30 cellular contexts compared by ENCODE assay signal in genomic region chr1:16449666-16450065, GRCh38. TPM values are rescaled to one million over a fixed set of nuclear protein-coding genes. Genes with fewer than 3 reads are reported as not detected.
DNase-seq lines count a peak whose midpoint lies in the region; ATAC-seq and TF ChIP-seq lines count a peak whose summit lies in the region.
"Had no signal": no experiment of that assay in that cellular context is flagged by ENCODE, and none has a peak within 500 bp of the region (broad histone marks: within the 10 kb centered on the region; RNA-seq: fewer than 3 reads in every experiment).

No MANE protein-coding gene starts in this region.

- peak overlapping the region; percentile 65 for H3K27ac Mint-ChIP-seq in activated naive CD4-positive, alpha-beta T cell treated with anti-CD3 and anti-CD28 coated beads for 36 hours
- peak overlapping the region; percentile 54 for H3K27ac Mint-ChIP-seq in activated naive CD8-positive, alpha-beta T cell treated with anti-CD3 and anti-CD28 coated beads, Interleukin-2, amount 10 ng/mL, durations not matched to agents 7 days and 5 days
- H3K27ac Mint-ChIP-seq in nephron progenitor cell = peak overlapping the region; percentile 70

- no peak for TF ChIP-seq CTCF in OCI-LY3 (IDR thresholded peaks at IDR 0.05; ENCODE audit: low read depth, low read length)
- no peak for TF ChIP-seq CTCF in nephron progenitor cell (IDR thresholded peaks at IDR 0.05)

- no peaks in the 10 kb centered on the region for H3K27me3 ChIP-seq in OCI-LY3 (ENCODE audit: low read depth, low read length)
- H3K27me3 ChIP-seq: adrenal gland, BLaER1, body of pancreas, neutrophil, uterus had no signal

- H3K4me1 Mint-ChIP-seq in activated naive CD4-positive, alpha-beta T cell treated with anti-CD3 and anti-CD28 coated beads for 36 hours (ENCODE audit: low read depth) = peaks cover 40% of the 10 kb centered on the region
- H3K4me1 Mint-ChIP-seq in activated naive CD8-positive, alpha-beta T cell treated with anti-CD3 and anti-CD28 coated beads, Interleukin-2, amount 10 ng/mL, durations not matched to agents 7 days and 5 days = peaks cover 12% of the 10 kb centered on the region
- H3K4me1 Mint-ChIP-seq in nephron progenitor cell = no peaks in the 10 kb centered on the region

- H3K4me3 Mint-ChIP-seq in activated naive CD4-positive, alpha-beta T cell treated with anti-CD3 and anti-CD28 coated beads for 36 hours = no peak overlapping the region
- H3K4me3 Mint-ChIP-seq in activated naive CD8-positive, alpha-beta T cell treated with anti-CD3 and anti-CD28 coated beads, Interleukin-2, amount 10 ng/mL, durations not matched to agents 7 days and 5 days = no peak overlapping the region
- H3K4me3 Mint-ChIP-seq in nephron progenitor cell = no peak overlapping the region
- H3K4me3 Mint-ChIP-seq: immature natural killer cell had no signal

- no peak for ATAC-seq in activated naive CD8-positive, alpha-beta T cell treated with anti-CD3 and anti-CD28 coated beads, Interleukin-2, amount 10 ng/mL, durations not matched to agents 7 days and 5 days (ENCODE audit: low read depth)
- no peak for ATAC-seq in GM18907 (IDR thresholded peaks at IDR 0.05; ENCODE audit: unreplicated experiment)
- ATAC-seq: body of pancreas, sciatic nerve had no signal

- H3K4me1 ChIP-seq in OCI-LY3 (ENCODE audit: low read length) = peaks cover 28% of the 10 kb centered on the region
- H3K4me1 ChIP-seq: adrenal gland, body of pancreas, uterus had no signal

- H3K4me3 ChIP-seq in OCI-LY3 (ENCODE audit: low read length) = no peak overlapping the region
- H3K4me3 ChIP-seq: adrenal gland, BLaER1, body of pancreas, thoracic aorta, uterus had no signal

- H3K9me3 Mint-ChIP-seq in activated naive CD4-positive, alpha-beta T cell treated with anti-CD3 and anti-CD28 coated beads for 36 hours = no peaks in the 10 kb centered on the region
- no peaks in the 10 kb centered on the region for H3K9me3 Mint-ChIP-seq in activated naive CD8-positive, alpha-beta T cell treated with anti-CD3 and anti-CD28 coated beads, Interleukin-2, amount 10 ng/mL, durations not matched to agents 7 days and 5 days
- H3K9me3 Mint-ChIP-seq in nephron progenitor cell = no peaks in the 10 kb centered on the region
- H3K9me3 Mint-ChIP-seq: immature natural killer cell had no signal

- no peak overlapping the region for H3K4me2 ChIP-seq in OCI-LY3 (ENCODE audit: low read length)
- H3K4me2 ChIP-seq: BLaER1 had no signal

- no peaks in the 10 kb centered on the region for H4K20me1 ChIP-seq in OCI-LY3 (ENCODE audit: insufficient read depth, low read length)

- H3K9ac ChIP-seq in OCI-LY3 (ENCODE audit: low read length) = no peak overlapping the region
- H3K9ac ChIP-seq: BLaER1 had no signal

- intact Hi-C loops in activated naive CD4-positive, alpha-beta T cell treated with anti-CD3 and anti-CD28 coated beads for 36 hours (cut with micrococcal nuclease) = no loop called here

- no peak overlapping the region for H2AFZ ChIP-seq in OCI-LY3 (ENCODE audit: low read depth, low read length)

- H3K79me2 ChIP-seq in OCI-LY3 (ENCODE audit: low read length) = peaks cover 9% of the 10 kb centered on the region; the same call in 1 of the 2 replicates

- H3K27ac ChIP-seq in OCI-LY3 (ENCODE audit: low read length) = peak overlapping the region; percentile 80; the same call in 1 of the 2 replicates
- H3K27ac ChIP-seq: adrenal gland, BLaER1, body of pancreas, HL-60, neutrophil, thoracic aorta, uterus had no signal

- no peak for DNase-seq in activated naive CD4-positive, alpha-beta T cell treated with anti-CD3 and anti-CD28 coated beads for 36 hours
- no peak for DNase-seq in activated naive CD4-positive, alpha-beta T cell treated with anti-CD3 and anti-CD28 coated beads, Interleukin-2, amount 50 U/mL, for 16 hours
- DNase-seq in activated naive CD8-positive, alpha-beta T cell treated with anti-CD3 and anti-CD28 coated beads, Interleukin-2, amount 10 ng/mL, durations not matched to agents 7 days and 5 days = no peak
- DNase-seq in nephron progenitor cell = no peak
- DNase-seq in DMS79 (lab: John Stamatoyannopoulos, UW) = no peak
- no peak for DNase-seq in GDM1 (lab: John Stamatoyannopoulos, UW)
- DNase-seq: activated T-cell treated with anti-CD3 and anti-CD28 coated beads, Interleukin-2, amount 50 U/mL, for 1 hour; adrenal gland; body of pancreas; cerebellar nuclear complex; hypothalamus; immature natural killer cell; mesenchymal stem cell; NCI-H1417; NCI-H2029 treated with DMSO at 0.1 percent for 48 hours; NCI-H226; stimulated activated CD4-positive, alpha-beta T cell treated with anti-CD3 and anti-CD28 coated beads, Interleukin-4, amount 100 ng/mL, for 4 hours; stimulated activated naive CD4-positive, alpha-beta T cell treated with Interleukin-2 at 50 U/mL for 16 hours; uterus had no signal

- H3K9me3 ChIP-seq in OCI-LY3 (ENCODE audit: insufficient read depth, low read length) = no peaks in the 10 kb centered on the region
- H3K9me3 ChIP-seq: adrenal gland, BLaER1, body of pancreas, neutrophil, thoracic aorta, uterus had no signal

- H3K36me3 Mint-ChIP-seq in activated naive CD4-positive, alpha-beta T cell treated with anti-CD3 and anti-CD28 coated beads for 36 hours (ENCODE audit: low read depth) = peaks cover 37% of the 10 kb centered on the region
- H3K36me3 Mint-ChIP-seq in activated naive CD8-positive, alpha-beta T cell treated with anti-CD3 and anti-CD28 coated beads, Interleukin-2, amount 10 ng/mL, durations not matched to agents 7 days and 5 days = peaks cover 24% of the 10 kb centered on the region
- H3K36me3 Mint-ChIP-seq in nephron progenitor cell (ENCODE audit: low read depth) = peaks cover 70% of the 10 kb centered on the region

- H3K36me3 ChIP-seq in OCI-LY3 (replicated peaks; ENCODE audit: low read depth, low read length) = peaks cover 21% of the 10 kb centered on the region
- H3K36me3 ChIP-seq: uterus had no signal

- CTCF ChIA-PET in activated naive CD4-positive, alpha-beta T cell treated with anti-CD3 and anti-CD28 coated beads for 36 hours (lab: Charles Lee) = interaction anchor here (1.1 kb wide), 1 partner anchor 10 kb away, joined by 4 read pairs; no protein-coding TSS in a partner anchor

- no peaks in the 10 kb centered on the region for H3K27me3 Mint-ChIP-seq in activated naive CD4-positive, alpha-beta T cell treated with anti-CD3 and anti-CD28 coated beads for 36 hours (ENCODE audit: low read depth)
- no peaks in the 10 kb centered on the region for H3K27me3 Mint-ChIP-seq in activated naive CD8-positive, alpha-beta T cell treated with anti-CD3 and anti-CD28 coated beads, Interleukin-2, amount 10 ng/mL, durations not matched to agents 7 days and 5 days
- H3K27me3 Mint-ChIP-seq in nephron progenitor cell (ENCODE audit: low read depth, poor library complexity) = no peaks in the 10 kb centered on the region
- H3K27me3 Mint-ChIP-seq: progenitor cell of endocrine pancreas had no signal

- POLR2A ChIA-PET in activated naive CD8-positive, alpha-beta T cell treated with anti-CD3 and anti-CD28 coated beads, Interleukin-2, amount 10 ng/mL, durations not matched to agents 7 days and 5 days (lab: Charles Lee) = no interaction called here

RNA-seq across cellular contexts. Expression of gene NECAP2, which starts 9.1 kb away (rescaled TPM):
- total RNA-seq in activated naive CD4-positive, alpha-beta T cell treated with anti-CD3 and anti-CD28 coated beads for 36 hours = 10 to 100 TPM; 53.3 to 53.4 TPM
- 100 to 1,000 TPM; 110 to 111 TPM for total RNA-seq in activated naive CD8-positive, alpha-beta T cell treated with anti-CD3 and anti-CD28 coated beads, Interleukin-2, amount 10 ng/mL, durations not matched to agents 7 days and 5 days

RNA-seq across cellular contexts. Expression of gene SPATA21, which starts 12.4 kb away (rescaled TPM):
- not detected for total RNA-seq in activated naive CD4-positive, alpha-beta T cell treated with anti-CD3 and anti-CD28 coated beads for 36 hours
- not detected for total RNA-seq in activated naive CD8-positive, alpha-beta T cell treated with anti-CD3 and anti-CD28 coated beads, Interleukin-2, amount 10 ng/mL, durations not matched to agents 7 days and 5 days
- total RNA-seq: adrenal gland; body of pancreas; Daoy; progenitor cell of endocrine pancreas; RPMI7951; T-helper 2 cell treated with Interferon-gamma antibody and Interleukin-4, amounts not matched to agents 100 ng/mL and 5 ng/mL, for 36 hours; thoracic aorta had no signal
